In genomic region chr13:113813749-113814434, GRCh38 we compare ENCODE assay signal across 19 cellular contexts. TPM values are rescaled to one million over a fixed set of nuclear protein-coding genes. Genes with fewer than 3 reads are reported as not detected.
A peak's percentile ranks its signal among the peaks of the same experiment; 100 is the strongest.
DNase-seq lines count a peak whose midpoint lies in the region; ATAC-seq and TF ChIP-seq lines count a peak whose summit lies in the region.
"Had no signal": no experiment of that assay in that cellular context is flagged by ENCODE, and none has a peak within 500 bp of the region (broad histone marks: within the 10 kb centered on the region; RNA-seq: fewer than 3 reads in every experiment).

No MANE protein-coding gene starts in this region.

- peaks cover 9% of the 10 kb centered on the region for H3F3A ChIP-seq in SK-N-SH (replicated peaks; ENCODE audit: insufficient read depth)
- no peaks in the 10 kb centered on the region for H3F3A ChIP-seq in smooth muscle cell (ENCODE audit: low read depth)

- POLR2A ChIA-PET in SK-N-SH (lab: Yijun Ruan, JAX): no interaction called here
- POLR2A ChIA-PET in CD4-positive, alpha-beta T cell (lab: Charles Lee): no interaction called here

- TF ChIP-seq CTCF in SK-N-SH (IDR thresholded peaks at IDR 0.05) (no peak), smooth muscle cell (IDR thresholded peaks at IDR 0.05; ENCODE audit: borderline replicate concordance, insufficient read depth, poor library complexity, severe bottlenecking) (no peak)
- TF ChIP-seq CTCF in CD4-positive, alpha-beta T cell (IDR thresholded peaks at IDR 0.05): no peak

- H3K9ac ChIP-seq in SK-N-SH (no peak overlapping the region), smooth muscle cell (ENCODE audit: low read depth) (no peak overlapping the region)

- H3K36me3 ChIP-seq in SK-N-SH (replicated peaks in 1 of 2; ENCODE audit: control insufficient read depth in 1 of 2, insufficient read depth in 2 of 2, low read length in 1 of 2) (no peaks in the 10 kb centered on the region), smooth muscle cell (ENCODE audit: low read depth) (no peaks in the 10 kb centered on the region)

- peak; percentile 70 for DNase-seq in HK-2 (ENCODE audit: unreplicated experiment)
- DNase-seq in SK-N-SH: no peak
- peak; percentile 91 for DNase-seq in glomerular visceral epithelial cell (ENCODE audit: extremely low spot score)
- no peak for DNase-seq in smooth muscle cell (lab: John Stamatoyannopoulos, UW; ENCODE audit: unreplicated experiment)
- DNase-seq in CD4-positive, alpha-beta T cell: no peak
- DNase-seq in activated naive CD4-positive, alpha-beta T cell treated with Interleukin-2 at 50 U/mL for 16 hours: no peak
- no peak for DNase-seq in activated T-helper 1 cell treated with anti-CD3 and anti-CD28 coated beads, Interleukin-12 subunit alpha, Interleukin-12 subunit beta, Interleukin-2, Interleukin-4 antibody, amounts not matched to agents 30 ng/mL and 10 ng/mL and 1 ng/mL, durations not matched to agents 14 hours and 24 hours and 36 hours (ENCODE audit: low spot score)
- DNase-seq: activated CD4-positive, alpha-beta T cell treated with anti-CD3 and anti-CD28 coated beads, Interleukin-2, amount 10 ng/mL, durations not matched to agents 24 days and 14 days; activated naive CD4-positive, alpha-beta T cell treated with anti-CD3 and anti-CD28 coated beads, Interleukin-2, amount 50 U/mL, for 16 hours; DMS 273 treated with DMSO at 0.1 percent for 48 hours; effector memory CD4-positive, alpha-beta T cell; H7; MM.1S; NCI-H187 treated with DMSO at 0.1 percent for 48 hours; NCI-H524; substantia nigra; T1000 had no signal

- H3K4me3 ChIP-seq in SK-N-SH (ENCODE audit: low read depth in 2 of 2, low read length in 1 of 2) (no peak overlapping the region), smooth muscle cell (no peak overlapping the region)

- H2AFZ ChIP-seq in SK-N-SH (ENCODE audit: low read depth): no peak overlapping the region
- no peak overlapping the region for H2AFZ ChIP-seq in smooth muscle cell (ENCODE audit: low read depth)

- H3K4me3 Mint-ChIP-seq in CD4-positive, alpha-beta T cell: no peak overlapping the region
- no peak overlapping the region for H3K4me3 Mint-ChIP-seq in activated T-helper 1 cell treated with anti-CD3 and anti-CD28 coated beads, Interleukin-12 subunit alpha, Interleukin-12 subunit beta, Interleukin-2, Interleukin-4 antibody, amounts not matched to agents 30 ng/mL and 10 ng/mL and 1 ng/mL, durations not matched to agents 14 hours and 24 hours and 36 hours
- H3K4me3 Mint-ChIP-seq: activated CD4-positive, alpha-beta T cell treated with anti-CD3 and anti-CD28 coated beads, Interleukin-2, amount 10 ng/mL, durations not matched to agents 24 days and 14 days; nephron had no signal

- H3K27ac ChIP-seq in SK-N-SH (ENCODE audit: low read depth in 2 of 2, low read length in 1 of 2) (peak overlapping the region in 1 of 2 experiments; percentile 9; a peak in 1 of 4 replicates), smooth muscle cell (ENCODE audit: low read depth) (no peak overlapping the region)
- H3K27ac ChIP-seq in CD4-positive, alpha-beta T cell (ENCODE audit: low read depth, low read length): no peak overlapping the region

- CTCF ChIA-PET in SK-N-SH (lab: Yijun Ruan, JAX): interaction anchor here (0.6 to 1.4 kb wide), 6 partner anchors 78 to 415 kb away, joined by 3 to 5 read pairs (median 3); no protein-coding TSS in a partner anchor
- CTCF ChIA-PET in CD4-positive, alpha-beta T cell (lab: Charles Lee): no interaction called here

- WGBS in SK-N-SH (ENCODE audit: low lambda C conversion rate): 83% methylated on average over 17 of the region's 28 CpGs
- 67% methylated on average over 28 of the region's 28 CpGs for WGBS in smooth muscle cell (ENCODE audit: low lambda C conversion rate)

- intact Hi-C loops in CD4-positive, alpha-beta T cell (cut with DNase I, micrococcal nuclease): no loop called here
- intact Hi-C loops in activated T-helper 1 cell treated with anti-CD3 and anti-CD28 coated beads, Interleukin-12 subunit alpha, Interleukin-12 subunit beta, Interleukin-2, Interleukin-4 antibody, amounts not matched to agents 30 ng/mL and 10 ng/mL and 1 ng/mL, durations not matched to agents 14 hours and 24 hours and 36 hours (cut with micrococcal nuclease): no loop called here

- no peak for TF ChIP-seq RAD21 in SK-N-SH (IDR thresholded peaks at IDR 0.05; ENCODE audit: low read length)

- H3K9me2 ChIP-seq in SK-N-SH: no peaks in the 10 kb centered on the region

- TF ChIP-seq EP300 in SK-N-SH (IDR thresholded peaks at IDR 0.05; ENCODE audit: borderline replicate concordance in 1 of 2, low read depth in 1 of 2, low read length in 1 of 2): no peak

- H4K20me1 ChIP-seq in SK-N-SH (ENCODE audit: insufficient read depth) (no peaks in the 10 kb centered on the region), smooth muscle cell (ENCODE audit: low read depth) (no peaks in the 10 kb centered on the region)

- H3K27me3 Mint-ChIP-seq in CD4-positive, alpha-beta T cell: no peaks in the 10 kb centered on the region
- H3K27me3 Mint-ChIP-seq in activated T-helper 1 cell treated with anti-CD3 and anti-CD28 coated beads, Interleukin-12 subunit alpha, Interleukin-12 subunit beta, Interleukin-2, Interleukin-4 antibody, amounts not matched to agents 30 ng/mL and 10 ng/mL and 1 ng/mL, durations not matched to agents 14 hours and 24 hours and 36 hours (ENCODE audit: insufficient read depth): no peaks in the 10 kb centered on the region
- H3K27me3 Mint-ChIP-seq: activated CD4-positive, alpha-beta T cell treated with anti-CD3 and anti-CD28 coated beads, Interleukin-2, amount 10 ng/mL, durations not matched to agents 24 days and 14 days had no signal

- H3K4me1 Mint-ChIP-seq in CD4-positive, alpha-beta T cell (ENCODE audit: low read depth): peaks cover 23% of the 10 kb centered on the region
- peaks cover 22% of the 10 kb centered on the region for H3K4me1 Mint-ChIP-seq in activated T-helper 1 cell treated with anti-CD3 and anti-CD28 coated beads, Interleukin-12 subunit alpha, Interleukin-12 subunit beta, Interleukin-2, Interleukin-4 antibody, amounts not matched to agents 30 ng/mL and 10 ng/mL and 1 ng/mL, durations not matched to agents 14 hours and 24 hours and 36 hours (ENCODE audit: low read depth)

- H3K27ac Mint-ChIP-seq in CD4-positive, alpha-beta T cell: no peak overlapping the region
- H3K27ac Mint-ChIP-seq in activated T-helper 1 cell treated with anti-CD3 and anti-CD28 coated beads, Interleukin-12 subunit alpha, Interleukin-12 subunit beta, Interleukin-2, Interleukin-4 antibody, amounts not matched to agents 30 ng/mL and 10 ng/mL and 1 ng/mL, durations not matched to agents 14 hours and 24 hours and 36 hours: no peak overlapping the region
- H3K27ac Mint-ChIP-seq: activated CD4-positive, alpha-beta T cell treated with anti-CD3 and anti-CD28 coated beads, Interleukin-2, amount 10 ng/mL, durations not matched to agents 24 days and 14 days had no signal

- no peaks in the 10 kb centered on the region; the same call in 1 of the 2 replicates for H3K79me2 ChIP-seq in SK-N-SH (ENCODE audit: insufficient read depth)
- H3K79me2 ChIP-seq in smooth muscle cell (ENCODE audit: low read depth): no peaks in the 10 kb centered on the region

- H3K4me2 ChIP-seq in SK-N-SH (peak overlapping the region; percentile 24; the same call in 1 of the 2 replicates), smooth muscle cell (peak overlapping the region; percentile 52)

- H3K27me3 ChIP-seq in SK-N-SH (ENCODE audit: insufficient read depth) (no peaks in the 10 kb centered on the region), smooth muscle cell (ENCODE audit: low read depth) (no peaks in the 10 kb centered on the region)
- H3K27me3 ChIP-seq in CD4-positive, alpha-beta T cell (ENCODE audit: control insufficient read depth, insufficient read depth, low read length): no peaks in the 10 kb centered on the region

- H3K9me3 ChIP-seq in SK-N-SH: no peaks in the 10 kb centered on the region
- H3K9me3 ChIP-seq in smooth muscle cell (replicated peaks; ENCODE audit: low read depth): no peaks in the 10 kb centered on the region
- peaks cover 8% of the 10 kb centered on the region for H3K9me3 ChIP-seq in CD4-positive, alpha-beta T cell (ENCODE audit: control insufficient read depth, low read length)

- H3K4me1 ChIP-seq in SK-N-SH (ENCODE audit: control insufficient read depth in 1 of 2, insufficient read depth in 2 of 2, low read depth in 1 of 2, low read length in 1 of 2) (peaks cover 16 to 26% of the 10 kb centered on the region in 2 experiments; a peak in 2 of 4 replicates), smooth muscle cell (ENCODE audit: low read depth) (peaks cover 6% of the 10 kb centered on the region)

- ATAC-seq in CD4-positive, alpha-beta T cell (ENCODE audit: poor library complexity): no peak
- ATAC-seq in GM21367 (IDR thresholded peaks at IDR 0.05; ENCODE audit: unreplicated experiment): no peak

- no peaks in the 10 kb centered on the region for H3K9me3 Mint-ChIP-seq in CD4-positive, alpha-beta T cell
- peaks cover 5% of the 10 kb centered on the region for H3K9me3 Mint-ChIP-seq in activated T-helper 1 cell treated with anti-CD3 and anti-CD28 coated beads, Interleukin-12 subunit alpha, Interleukin-12 subunit beta, Interleukin-2, Interleukin-4 antibody, amounts not matched to agents 30 ng/mL and 10 ng/mL and 1 ng/mL, durations not matched to agents 14 hours and 24 hours and 36 hours

- H3K36me3 Mint-ChIP-seq in CD4-positive, alpha-beta T cell (ENCODE audit: low read depth): peaks cover 4% of the 10 kb centered on the region
- peaks cover 8% of the 10 kb centered on the region for H3K36me3 Mint-ChIP-seq in activated T-helper 1 cell treated with anti-CD3 and anti-CD28 coated beads, Interleukin-12 subunit alpha, Interleukin-12 subunit beta, Interleukin-2, Interleukin-4 antibody, amounts not matched to agents 30 ng/mL and 10 ng/mL and 1 ng/mL, durations not matched to agents 14 hours and 24 hours and 36 hours (ENCODE audit: low read depth)

RNA-seq across cellular contexts. Expression of gene GAS6, which starts 50.0 kb away (rescaled TPM):
- 380 and 406 TPM in 2 replicates for polyA plus RNA-seq in SK-N-SH (2012; rRNA removed)
- 236 and 359 TPM in 2 replicates for polyA plus RNA-seq in SK-N-SH (2012; cell fraction: cytosol; rRNA removed)
- polyA plus RNA-seq in SK-N-SH (2012; cell fraction: nucleus; rRNA removed): 463 and 469 TPM in 2 replicates
- 21.7 and 25.6 TPM in 2 replicates for total RNA-seq in smooth muscle cell
- 45.2 and 58.5 TPM in 2 replicates for polyA plus RNA-seq in smooth muscle cell
- total RNA-seq in CD4-positive, alpha-beta T cell: 1 to 10 TPM in 1 of 2 experiments, under 1 TPM in 1; 0.52 to 1.0 TPM
- total RNA-seq in activated T-helper 1 cell treated with anti-CD3 and anti-CD28 coated beads, Interleukin-12 subunit alpha, Interleukin-12 subunit beta, Interleukin-2, Interleukin-4 antibody, amounts not matched to agents 30 ng/mL and 10 ng/mL and 1 ng/mL, durations not matched to agents 14 hours and 24 hours and 36 hours: 0.62 and 0.98 TPM in 2 replicates

RNA-seq across cellular contexts. Expression of gene TMEM255B, which starts 54.9 kb away (rescaled TPM):
- polyA plus RNA-seq in SK-N-SH (2012; rRNA removed): 10.6 and 14.8 TPM in 2 replicates
- 9.5 and 11.0 TPM in 2 replicates for polyA plus RNA-seq in SK-N-SH (2012; cell fraction: cytosol; rRNA removed)
- 12.5 and 12.6 TPM in 2 replicates for polyA plus RNA-seq in SK-N-SH (2012; cell fraction: nucleus; rRNA removed)
- 0.22 and 4.1 TPM in 2 replicates for total RNA-seq in smooth muscle cell
- polyA plus RNA-seq in smooth muscle cell: 1.4 and 2.1 TPM in 2 replicates
- total RNA-seq in CD4-positive, alpha-beta T cell: 1 to 10 TPM; 1.0 to 1.2 TPM
- total RNA-seq in activated T-helper 1 cell treated with anti-CD3 and anti-CD28 coated beads, Interleukin-12 subunit alpha, Interleukin-12 subunit beta, Interleukin-2, Interleukin-4 antibody, amounts not matched to agents 30 ng/mL and 10 ng/mL and 1 ng/mL, durations not matched to agents 14 hours and 24 hours and 36 hours: 2.2 and 2.6 TPM in 2 replicates

Comparison
In these comparisons a context has a peak if more than half of its experiments do, and no peak if none do; other contexts are left out.
1. DNase-seq: peak in HK-2 (single experiment) and glomerular visceral epithelial cell (single experiment); none in SK-N-SH (single experiment), smooth muscle cell (single experiment), CD4-positive, alpha-beta T cell (0 of 10), activated naive CD4-positive, alpha-beta T cell treated with Interleukin-2 at 50 U/mL for 16 hours (single experiment) and activated T-helper 1 cell treated with anti-CD3 and anti-CD28 coated beads, Interleukin-12 subunit alpha, Interleukin-12 subunit beta, Interleukin-2, Interleukin-4 antibody, amounts not matched to agents 30 ng/mL and 10 ng/mL and 1 ng/mL, durations not matched to agents 14 hours and 24 hours and 36 hours (single experiment).
2. RNA of gene GAS6, which starts 50.0 kb away (total RNA-seq): 21.7 to 25.6 TPM in smooth muscle cell; 0.52 to 1.0 TPM in CD4-positive, alpha-beta T cell and 0.62 to 0.98 TPM in activated T-helper 1 cell treated with anti-CD3 and anti-CD28 coated beads, Interleukin-12 subunit alpha, Interleukin-12 subunit beta, Interleukin-2, Interleukin-4 antibody, amounts not matched to agents 30 ng/mL and 10 ng/mL and 1 ng/mL, durations not matched to agents 14 hours and 24 hours and 36 hours; every median in the first group is over 10 times any median in the second.